26 cellular contexts compared by ENCODE assay signal in genomic region chr6:44487002-44487401, GRCh38.
DNase-seq lines count a peak whose midpoint lies in the region; FAIRE-seq and TF ChIP-seq lines count a peak whose summit lies in the region.
"Had no signal": no experiment of that assay in that cellular context is flagged by ENCODE, and none has a peak within 500 bp of the region (broad histone marks: within the 10 kb centered on the region; RNA-seq: fewer than 3 reads in every experiment).

No MANE protein-coding gene starts in this region.

- H2AFZ ChIP-seq in astrocyte (ENCODE audit: low read depth, low read length) (no peak overlapping the region), osteoblast (ENCODE audit: low read length) (no peak overlapping the region)
- H2AFZ ChIP-seq: PC-9 had no signal

- peaks cover 6% of the 10 kb centered on the region for H3K27me3 ChIP-seq in astrocyte (ENCODE audit: insufficient read depth, low read length)
- H3K27me3 ChIP-seq in osteoblast (ENCODE audit: insufficient read depth, low read length), result peaks cover 2% of the 10 kb centered on the region
- H3K27me3 ChIP-seq: BLaER1 had no signal

- TF ChIP-seq EP300 in Ishikawa (IDR thresholded peaks at IDR 0.05; ENCODE audit: borderline replicate concordance), result no peak

- H3K27ac Mint-ChIP-seq in astrocyte (ENCODE audit: unreplicated experiment), result peak overlapping the region; percentile 71
- H3K27ac Mint-ChIP-seq: CD4-positive, CD25-positive, alpha-beta regulatory T cell had no signal

- no peaks in the 10 kb centered on the region for H3K9me3 ChIP-seq in astrocyte (ENCODE audit: insufficient read depth, low read depth, low read length)
- no peaks in the 10 kb centered on the region for H3K9me3 ChIP-seq in osteoblast (ENCODE audit: low read depth, low read length)
- H3K9me3 ChIP-seq: BLaER1, HAP-1 had no signal

- H3K27ac ChIP-seq in astrocyte (ENCODE audit: low read depth, low read length) (no peak overlapping the region), osteoblast (ENCODE audit: low read depth, low read length) (no peak overlapping the region)
- H3K27ac ChIP-seq: BLaER1, PC-9 had no signal

- H3K4me3 ChIP-seq in astrocyte (ENCODE audit: insufficient read depth, low read depth, low read length) (no peak overlapping the region), osteoblast (ENCODE audit: insufficient read depth, low read length) (no peak overlapping the region)
- H3K4me3 ChIP-seq: BLaER1, HAP-1, PC-9 had no signal

- H4K20me1 ChIP-seq in astrocyte (ENCODE audit: insufficient read depth, low read length) (no peaks in the 10 kb centered on the region), osteoblast (ENCODE audit: insufficient read depth, low read length) (no peaks in the 10 kb centered on the region)
- H4K20me1 ChIP-seq: BLaER1 had no signal

- no peak for FAIRE-seq in astrocyte (lab: Jason Lieb, UNC)
- FAIRE-seq: A204.1 had no signal

- TF ChIP-seq CTCF in astrocyte (IDR thresholded peaks at IDR 0.05; ENCODE audit: insufficient read depth, low read depth, low read length) (no peak), osteoblast (IDR thresholded peaks at IDR 0.05; ENCODE audit: extremely low read depth, low read depth, low read length) (no peak)

- no peaks in the 10 kb centered on the region for H3K27me3 Mint-ChIP-seq in astrocyte (ENCODE audit: low read depth, unreplicated experiment)

- peaks cover 30% of the 10 kb centered on the region for H3K4me1 Mint-ChIP-seq in astrocyte (ENCODE audit: low read depth, unreplicated experiment)
- H3K4me1 Mint-ChIP-seq: CD4-positive, CD25-positive, alpha-beta regulatory T cell had no signal

- H3K36me3 ChIP-seq in astrocyte (ENCODE audit: insufficient read depth, low read length), result no peaks in the 10 kb centered on the region
- no peaks in the 10 kb centered on the region for H3K36me3 ChIP-seq in osteoblast (ENCODE audit: insufficient read depth, low read length)
- H3K36me3 ChIP-seq: BLaER1, HAP-1 had no signal

- DNase-seq in ELR (ENCODE audit: low read depth) (peak; percentile 33), astrocyte (ENCODE audit: low read depth) (no peak), osteoblast (ENCODE audit: insufficient read length, low spot score, missing footprints) (peak; percentile 77), NCI-H2171 treated with DMSO at 0.1 percent for 48 hours (lab: John Stamatoyannopoulos, UW) (no peak), NCI-H1092 (lab: John Stamatoyannopoulos, UW) (no peak)
- no peak for DNase-seq in stimulated activated CD8-positive, alpha-beta memory T cell treated with anti-CD3 and anti-CD28 coated beads, Interleukin-4, amount 100 ng/mL, for 48 hours
- DNase-seq: CD4-positive, CD25-positive, alpha-beta regulatory T cell; DMS153; DND-41; GOT3; MV-4-11; NCI-H1105 treated with DMSO at 0.1 percent for 48 hours; NCI-H146; NCI-H1930; NCI-H2107; NCI-H446; NCI-H524 treated with DMSO at 0.1 percent for 48 hours; NCI-H774; PC-9; Right ventricle myocardium superior; RPMI8226; SW 1271 had no signal

- H3K9me3 Mint-ChIP-seq in astrocyte (ENCODE audit: unreplicated experiment), result peaks cover 4% of the 10 kb centered on the region

- H3K79me2 ChIP-seq in astrocyte (ENCODE audit: insufficient read depth, low read length) (no peaks in the 10 kb centered on the region), osteoblast (ENCODE audit: insufficient read depth, low read length) (no peaks in the 10 kb centered on the region)

- H3K9ac ChIP-seq in astrocyte (ENCODE audit: low read length), result no peak overlapping the region
- H3K9ac ChIP-seq: BLaER1 had no signal

- H3K4me1 ChIP-seq in astrocyte (ENCODE audit: insufficient read depth, low read length) (peaks cover 29% of the 10 kb centered on the region), osteoblast (ENCODE audit: insufficient read depth, low read length) (peaks cover 13% of the 10 kb centered on the region)
- H3K4me1 ChIP-seq: BLaER1, HAP-1 had no signal

- no peak overlapping the region for H3K4me3 Mint-ChIP-seq in astrocyte (ENCODE audit: unreplicated experiment)
- H3K4me3 Mint-ChIP-seq: CD4-positive, CD25-positive, alpha-beta regulatory T cell had no signal

- H3K4me2 ChIP-seq in astrocyte (ENCODE audit: low read length), result no peak overlapping the region
- no peak overlapping the region for H3K4me2 ChIP-seq in osteoblast (ENCODE audit: insufficient read depth, low read length)
- H3K4me2 ChIP-seq: BLaER1, PC-9 had no signal

- TF ChIP-seq RAD21 in Ishikawa (IDR thresholded peaks at IDR 0.05; ENCODE audit: low read depth), result no peak

- no peaks in the 10 kb centered on the region for H3K36me3 Mint-ChIP-seq in astrocyte (ENCODE audit: low read depth, unreplicated experiment)
- H3K36me3 Mint-ChIP-seq: CD4-positive, CD25-positive, alpha-beta regulatory T cell had no signal

TF ChIP-seq in Ishikawa, 13 proteins besides CTCF, POLR2A, EP300 and RAD21:
- TF ChIP-seq NFIC (IDR thresholded peaks at IDR 0.05) (no peak), USF1 (IDR thresholded peaks at IDR 0.05) (peak; percentile 56; the same call in 1 of the 2 replicates)

Comparison
In these comparisons a context has a peak if more than half of its experiments do, and no peak if none do; other contexts are left out.
1. DNase-seq: peak in ELR (single experiment) and osteoblast (single experiment); none in astrocyte (single experiment), NCI-H2171 treated with DMSO at 0.1 percent for 48 hours (single experiment), NCI-H1092 (single experiment) and stimulated activated CD8-positive, alpha-beta memory T cell treated with anti-CD3 and anti-CD28 coated beads, Interleukin-4, amount 100 ng/mL, for 48 hours (single experiment).